In genomic region chr6:25053875-25054371, GRCh38 we compare ENCODE assay signal across 8 cellular contexts.
DNase-seq lines count a peak whose midpoint lies in the region; ATAC-seq and TF ChIP-seq lines count a peak whose summit lies in the region.

No MANE protein-coding gene starts in this region.

- DNase-seq in heart left ventricle, result no peak
- no peak for DNase-seq in left ventricle myocardium inferior
- DNase-seq in OCI-M1 (lab: John Stamatoyannopoulos, UW), result peak; percentile 30
- peak; percentile 30 for DNase-seq in germinal center (ENCODE audit: low spot score)
- DNase-seq in superior temporal gyrus (ENCODE audit: extremely low spot score), result no peak
- no peak for DNase-seq in retina
- DNase-seq in T1000 (lab: John Stamatoyannopoulos, UW), result no peak

- no peak for TF ChIP-seq POLR2A in heart left ventricle (IDR thresholded peaks at IDR 0.05)

- H3K36me3 ChIP-seq in heart left ventricle (no peaks in the 10 kb centered on the region), left ventricle myocardium inferior (no peaks in the 10 kb centered on the region)

- peak overlapping the region in 5 of 12 donors; percentile 8 to 57 (median 30) for H3K27ac ChIP-seq in heart left ventricle
- no peak overlapping the region for H3K27ac ChIP-seq in left ventricle myocardium inferior (replicated peaks)

- intact Hi-C loops in heart left ventricle (cut with DNase I), result no loop called here
- intact Hi-C loops in left ventricle myocardium inferior (cut with micrococcal nuclease), result no loop called here

- H3K9me3 ChIP-seq in heart left ventricle (no peaks in the 10 kb centered on the region), left ventricle myocardium inferior (replicated peaks) (no peaks in the 10 kb centered on the region)

- peak in 3 of 4 donors; percentile 50 to 73 (median 69) for ATAC-seq in heart left ventricle
- peak; percentile 84 for ATAC-seq in HG02852 (IDR thresholded peaks at IDR 0.05; ENCODE audit: unreplicated experiment)

- TF ChIP-seq CTCF in heart left ventricle (IDR thresholded peaks at IDR 0.05) (no peak), left ventricle myocardium inferior (IDR thresholded peaks at IDR 0.05; ENCODE audit: borderline replicate concordance) (no peak)

- no peak overlapping the region for H3K4me3 ChIP-seq in heart left ventricle
- H3K4me3 ChIP-seq in left ventricle myocardium inferior, result no peak overlapping the region

- WGBS in heart left ventricle, 4 donors, result 58 to 66% (median 61%) methylated on average over 2 of the region's 2 CpGs

- H3K27me3 ChIP-seq in heart left ventricle (no peaks in the 10 kb centered on the region), left ventricle myocardium inferior (ENCODE audit: low read depth) (no peaks in the 10 kb centered on the region)

- H3K4me1 ChIP-seq in heart left ventricle (peaks cover 0 to 73% (median 0%) of the 10 kb centered on the region in 12 donors), left ventricle myocardium inferior (no peaks in the 10 kb centered on the region)

Comparison
In these comparisons a context has a peak if more than half of its experiments do, and no peak if none do; other contexts are left out.
1. DNase-seq: peak in OCI-M1 (single experiment) and germinal center (single experiment); none in heart left ventricle (0 of 5), left ventricle myocardium inferior (single experiment), superior temporal gyrus (single experiment), retina (single experiment) and T1000 (single experiment).